In genomic region chr2:186554850-186555785, GRCh38 we compare ENCODE assay signal across 19 cellular contexts. TPM values are rescaled to one million over a fixed set of nuclear protein-coding genes. Genes with fewer than 3 reads are reported as not detected.
DNase-seq lines count a peak whose midpoint lies in the region; ATAC-seq, FAIRE-seq and TF ChIP-seq lines count a peak whose summit lies in the region.
"Had no signal": no experiment of that assay in that cellular context is flagged by ENCODE, and none has a peak within 500 bp of the region (broad histone marks: within the 10 kb centered on the region; RNA-seq: fewer than 3 reads in every experiment).

No MANE protein-coding gene starts in this region.

- H3K27ac ChIP-seq in brain microvascular endothelial cell, result peak overlapping the region; percentile 27
- H3K27ac ChIP-seq in mesendoderm (ENCODE audit: low read depth, low read length), result no peak overlapping the region
- H3K27ac ChIP-seq in suprapubic skin, result no peak overlapping the region
- H3K27ac ChIP-seq: breast epithelium, C4-2B, pancreas, spleen, upper lobe of left lung had no signal

- no peak overlapping the region for H3K4ac ChIP-seq in mesendoderm (ENCODE audit: low read depth, low read length)

- in situ Hi-C loops in brain microvascular endothelial cell (cut with HindIII; ENCODE audit: low pct_ligation_motif_present, low sequenced_read_pairs), result no loop called here

- H4K5ac ChIP-seq in mesendoderm (ENCODE audit: low read length), result no peak overlapping the region

- TF ChIP-seq EP300 in suprapubic skin (IDR thresholded peaks at IDR 0.05), result no peak

- WGBS in mesendoderm (ENCODE audit: extremely low coverage, insufficient coverage, low lambda C conversion rate), result no CpG with 5 or more reads among the region's 8 CpGs
- 71% methylated on average over 8 of the region's 8 CpGs for WGBS in suprapubic skin

- no peak overlapping the region for H2BK120ac ChIP-seq in mesendoderm (ENCODE audit: low read depth, low read length)

- no peak overlapping the region for H2BK5ac ChIP-seq in mesendoderm (ENCODE audit: low read length)

- DNase-seq in GM12891 (ENCODE audit: insufficient read length, low spot score) (no peak), NB4 (ENCODE audit: low read depth) (peak; percentile 8), brain microvascular endothelial cell (peak; percentile 56), mesendoderm (peak; percentile 67), suprapubic skin (ENCODE audit: low spot score in 2 of 2) (no peak), sciatic nerve (ENCODE audit: low spot score) (no peak)
- DNase-seq in natural killer cell treated with Interleukin-12 subunit alpha and Interleukin-12 subunit beta and Interleukin-15 and Interleukin-18, amount 100 ng/mL, for 72 hours (ENCODE audit: low spot score), result no peak
- DNase-seq: activated naive CD4-positive, alpha-beta T cell treated with Interleukin-2 at 50 U/mL for 16 hours; effector memory CD4-positive, alpha-beta T cell; left ventricle myocardium superior; NCI-H2081; NCI-H526 treated with DMSO at 0.1 percent for 48 hours; pancreas; spleen; stimulated activated naive CD4-positive, alpha-beta T cell treated with Interleukin-2 at 50 U/mL for 16 hours; upper lobe of left lung had no signal

- no peak overlapping the region for H2BK15ac ChIP-seq in mesendoderm (replicated peaks; ENCODE audit: low read depth)

- H3K27me3 ChIP-seq in brain microvascular endothelial cell (replicated peaks) (no peaks in the 10 kb centered on the region), mesendoderm (ENCODE audit: insufficient read depth, low read length, poor library complexity) (no peaks in the 10 kb centered on the region), suprapubic skin (no peaks in the 10 kb centered on the region)
- H3K27me3 ChIP-seq: breast epithelium, pancreas, spleen, upper lobe of left lung had no signal

- no peaks in the 10 kb centered on the region for H3K79me1 ChIP-seq in mesendoderm (ENCODE audit: low read length)

- H3K9me3 Mint-ChIP-seq in natural killer cell treated with Interleukin-12 subunit alpha and Interleukin-12 subunit beta and Interleukin-15 and Interleukin-18, amount 100 ng/mL, for 72 hours, result no peaks in the 10 kb centered on the region

- H3K4me1 Mint-ChIP-seq in natural killer cell treated with Interleukin-12 subunit alpha and Interleukin-12 subunit beta and Interleukin-15 and Interleukin-18, amount 100 ng/mL, for 72 hours (ENCODE audit: low read depth in 2 of 2), result no peaks in the 10 kb centered on the region

- ATAC-seq in sciatic nerve, result no peak
- no peak for ATAC-seq in natural killer cell treated with Interleukin-12 subunit alpha and Interleukin-12 subunit beta and Interleukin-15 and Interleukin-18, amount 100 ng/mL, for 72 hours
- ATAC-seq: left ventricle myocardium superior, pancreas had no signal

- no peak for TF ChIP-seq POLR2A in GM12891 (IDR thresholded peaks at IDR 0.05; ENCODE audit: low read depth, low read length)
- no peak for TF ChIP-seq POLR2A in NB4 (IDR thresholded peaks at IDR 0.05; ENCODE audit: extremely low read depth, insufficient read length)
- no peak for TF ChIP-seq POLR2A in suprapubic skin (IDR thresholded peaks at IDR 0.05)

- H3K9me3 ChIP-seq in suprapubic skin, result no peaks in the 10 kb centered on the region
- H3K9me3 ChIP-seq: breast epithelium, pancreas, spleen, upper lobe of left lung had no signal

- peak; percentile 82 for FAIRE-seq in GM12891 (lab: Jason Lieb, UNC)
- FAIRE-seq: GM19239, pancreas had no signal

- no peaks in the 10 kb centered on the region for H3K36me3 ChIP-seq in brain microvascular endothelial cell (replicated peaks)
- no peaks in the 10 kb centered on the region for H3K36me3 ChIP-seq in mesendoderm (ENCODE audit: control insufficient read depth, insufficient read depth, low read length)
- H3K36me3 ChIP-seq in suprapubic skin, result no peaks in the 10 kb centered on the region
- H3K36me3 ChIP-seq: breast epithelium, pancreas, spleen, upper lobe of left lung had no signal

- no peak overlapping the region for H2AK5ac ChIP-seq in mesendoderm (ENCODE audit: low read length)

- no peak overlapping the region for H3K9ac ChIP-seq in mesendoderm (ENCODE audit: low read length)

- no peak overlapping the region for H3K56ac ChIP-seq in mesendoderm (ENCODE audit: low read length)

- H3K27me3 Mint-ChIP-seq in natural killer cell treated with Interleukin-12 subunit alpha and Interleukin-12 subunit beta and Interleukin-15 and Interleukin-18, amount 100 ng/mL, for 72 hours, result peaks cover 3 to 7% of the 10 kb centered on the region in 2 donors

- TF ChIP-seq CTCF in NB4 (IDR thresholded peaks at IDR 0.05; ENCODE audit: low read depth, low read length), result no peak
- TF ChIP-seq CTCF in brain microvascular endothelial cell (IDR thresholded peaks at IDR 0.05; ENCODE audit: low read depth, low read length, missing control alignments), result peak; percentile 37
- no peak for TF ChIP-seq CTCF in suprapubic skin (IDR thresholded peaks at IDR 0.05)

- intact Hi-C loops in sciatic nerve (cut with DNase I), result no loop called here

- no peak overlapping the region for H3K4me3 Mint-ChIP-seq in natural killer cell treated with Interleukin-12 subunit alpha and Interleukin-12 subunit beta and Interleukin-15 and Interleukin-18, amount 100 ng/mL, for 72 hours

- H3K4me1 ChIP-seq in mesendoderm (ENCODE audit: control insufficient read depth, low read depth, low read length), result peaks cover 4% of the 10 kb centered on the region
- no peaks in the 10 kb centered on the region for H3K4me1 ChIP-seq in suprapubic skin
- H3K4me1 ChIP-seq: breast epithelium, pancreas, spleen, upper lobe of left lung had no signal

- no peak overlapping the region for H3K18ac ChIP-seq in mesendoderm (ENCODE audit: low read length)

- no peaks in the 10 kb centered on the region for H3K36me3 Mint-ChIP-seq in natural killer cell treated with Interleukin-12 subunit alpha and Interleukin-12 subunit beta and Interleukin-15 and Interleukin-18, amount 100 ng/mL, for 72 hours

- H3K79me2 ChIP-seq in mesendoderm (ENCODE audit: control insufficient read depth, insufficient read depth, low read length), result no peaks in the 10 kb centered on the region

- no peak overlapping the region for H3K4me3 ChIP-seq in NB4 (ENCODE audit: low read depth, low read length)
- H3K4me3 ChIP-seq in brain microvascular endothelial cell (ENCODE audit: low read depth, low read length), result no peak overlapping the region
- no peak overlapping the region for H3K4me3 ChIP-seq in mesendoderm (ENCODE audit: low read length)
- H3K4me3 ChIP-seq in suprapubic skin, result no peak overlapping the region
- H3K4me3 ChIP-seq: breast epithelium, pancreas, spleen, upper lobe of left lung had no signal

- H3K4me2 ChIP-seq in mesendoderm (ENCODE audit: low read length), result no peak overlapping the region

- no peak overlapping the region for H3K23ac ChIP-seq in mesendoderm (ENCODE audit: low read length)

- no peak overlapping the region for H4K8ac ChIP-seq in mesendoderm (ENCODE audit: low read depth, low read length)

- no peak overlapping the region for H3K27ac Mint-ChIP-seq in natural killer cell treated with Interleukin-12 subunit alpha and Interleukin-12 subunit beta and Interleukin-15 and Interleukin-18, amount 100 ng/mL, for 72 hours

TF ChIP-seq in GM12891, 5 proteins besides CTCF, POLR2A, EP300 and RAD21:
- TF ChIP-seq POLR2AphosphoS5 (IDR thresholded peaks at IDR 0.05; ENCODE audit: low read depth, low read length) (no peak), TAF1 (IDR thresholded peaks at IDR 0.05; ENCODE audit: low read depth, low read length) (no peak), SPI1 (IDR thresholded peaks at IDR 0.05; ENCODE audit: low read depth, low read length) (no peak), PAX5 (IDR thresholded peaks at IDR 0.05; ENCODE audit: insufficient read depth, low read length, severe bottlenecking) (no peak), POU2F2 (IDR thresholded peaks at IDR 0.05; ENCODE audit: low read depth, low read length) (no peak)

RNA-seq across cellular contexts. Expression of gene ITGAV, which starts 34.7 kb away (rescaled TPM):
- 1.8 TPM for polyA plus RNA-seq in GM12891 (2012; ENCODE audit: low read depth, missing spikeins)
- 25.0 TPM for polyA plus RNA-seq in mesendoderm (2013, experiment 1 of 2)
- 25.4 TPM for polyA plus RNA-seq in mesendoderm (2013, experiment 2 of 2)
- total RNA-seq in suprapubic skin (100 to 1,000 TPM in 1 of 4 donors, 10 to 100 TPM in 3; 66.7 to 132 (median 87.2) TPM), sciatic nerve (106 TPM)
- 10 to 100 TPM; 11.3 to 17.4 TPM for total RNA-seq in natural killer cell treated with Interleukin-12 subunit alpha and Interleukin-12 subunit beta and Interleukin-15 and Interleukin-18, amount 100 ng/mL, for 72 hours

Comparison
In these comparisons a context has a peak if more than half of its experiments do, and no peak if none do; other contexts are left out.
1. DNase-seq: peak in NB4 (single experiment), brain microvascular endothelial cell (single experiment) and mesendoderm (single experiment); none in GM12891 (single experiment), suprapubic skin (0 of 2), sciatic nerve (single experiment) and natural killer cell treated with Interleukin-12 subunit alpha and Interleukin-12 subunit beta and Interleukin-15 and Interleukin-18, amount 100 ng/mL, for 72 hours (single experiment).